21 cellular contexts compared by ENCODE assay signal in genomic region chr12:112252184-112252583, GRCh38.
DNase-seq lines count a peak whose midpoint lies in the region; ATAC-seq, FAIRE-seq and TF ChIP-seq lines count a peak whose summit lies in the region.
"Had no signal": no experiment of that assay in that cellular context is flagged by ENCODE, and none has a peak within 500 bp of the region (broad histone marks: within the 10 kb centered on the region; RNA-seq: fewer than 3 reads in every experiment).

No MANE protein-coding gene starts in this region.

- H3K9me3 ChIP-seq in liver (ENCODE audit: control insufficient read depth in 4 of 4, low read length in 3 of 4): no peaks in the 10 kb centered on the region
- no peaks in the 10 kb centered on the region for H3K9me3 ChIP-seq in HepG2 (ENCODE audit: low read length)
- H3K9me3 ChIP-seq in left lung: no peaks in the 10 kb centered on the region
- H3K9me3 ChIP-seq: heart left ventricle, thoracic aorta had no signal

- TF ChIP-seq EP300 in HepG2 (IDR thresholded peaks at IDR 0.05; ENCODE audit: low read depth in 2 of 2, low read length in 2 of 2): no peak
- no peak for TF ChIP-seq EP300 in HepG2 (CRISPR knock-in tag; IDR thresholded peaks at IDR 0.05; ENCODE audit: borderline replicate concordance)

- no TSS peak for BruUV-seq in HepG2 (replicated peaks; lab: Mats Ljungman, UMichigan)

- intact Hi-C loops in HepG2 (cut with micrococcal nuclease; ENCODE audit: unreplicated experiment): no loop called here
- intact Hi-C loops in left lung (cut with DNase I): no loop called here

- H3K4me3 ChIP-seq in liver (ENCODE audit: low read depth in 1 of 3, low read length in 3 of 3) (no peak overlapping the region), HepG2 (replicated peaks in 1 of 3; ENCODE audit: insufficient read depth in 1 of 3, low read depth in 2 of 3, low read length in 3 of 3) (no peak overlapping the region), cardiac fibroblast (replicated peaks in 1 of 2; ENCODE audit: low read depth in 2 of 2, low read length in 2 of 2) (no peak overlapping the region), left lung (no peak overlapping the region)
- H3K4me3 ChIP-seq: heart left ventricle, thoracic aorta had no signal

- POLR2A ChIA-PET in HepG2 (lab: Yijun Ruan, JAX): interaction anchor here (1.2 kb wide), 1 partner anchor 9 kb away, joined by 3 read pairs; no protein-coding TSS in a partner anchor

- no peak overlapping the region for H3K9ac ChIP-seq in liver (ENCODE audit: low read depth in 1 of 2, low read length in 2 of 2)
- H3K9ac ChIP-seq in HepG2 (ENCODE audit: insufficient read depth, low read depth, low read length): no peak overlapping the region

- in situ Hi-C loops in HepG2 (cut with HindIII; ENCODE audit: extremely low pct_ligation_motif_present, low pct_unique_long_range_greater_than_20kb): no loop called here

- no peak for ATAC-seq in HepG2
- ATAC-seq in left lung: peak; percentile 98
- no peak for ATAC-seq in HG03196 (IDR thresholded peaks at IDR 0.05; ENCODE audit: unreplicated experiment)
- no peak for ATAC-seq in GM19035 (IDR thresholded peaks at IDR 0.05; ENCODE audit: unreplicated experiment)
- ATAC-seq: heart left ventricle, natural killer cell had no signal

- 52% methylated on average over 4 of the region's 4 CpGs for WGBS in liver
- 91% methylated on average over 4 of the region's 4 CpGs for WGBS in HepG2 (ENCODE audit: low lambda C conversion rate)

- H3K27me3 ChIP-seq in liver (ENCODE audit: control insufficient read depth in 4 of 4, insufficient read depth in 4 of 4, low read length in 3 of 4) (no peaks in the 10 kb centered on the region), HepG2 (ENCODE audit: control insufficient read depth in 1 of 2, insufficient read depth in 2 of 2, low read length in 2 of 2) (no peaks in the 10 kb centered on the region), left lung (no peaks in the 10 kb centered on the region)
- H3K27me3 ChIP-seq: heart left ventricle had no signal

- no peak overlapping the region for H3K27ac ChIP-seq in liver (ENCODE audit: low read depth in 1 of 2, low read length in 2 of 2)
- H3K27ac ChIP-seq in HepG2 (ENCODE audit: extremely low read length, insufficient read depth, low read length): no peak overlapping the region
- H3K27ac ChIP-seq in left lung: peak overlapping the region; percentile 33 to 49
- H3K27ac ChIP-seq: epithelial cell of prostate, heart left ventricle, thoracic aorta had no signal

- CTCF ChIA-PET in HepG2 (lab: Yijun Ruan, JAX; ENCODE audit: low intra/inter-chr PET ratio, low total read pairs): no interaction called here

- no peak overlapping the region for H3K4me2 ChIP-seq in HepG2 (ENCODE audit: low read depth, low read length)

- TF ChIP-seq RAD21 in liver (IDR thresholded peaks at IDR 0.05) (no peak), HepG2 (CRISPR knock-in tag; IDR thresholded peaks at IDR 0.05) (no peak)

- no peak for DNase-seq in HepG2 (ENCODE audit: low spot score)
- DNase-seq in cardiac fibroblast (ENCODE audit: low read depth in 2 of 2): peak; percentile 57 to 66
- peak in 1 of 2 donors; percentile 38 for DNase-seq in left lung
- DNase-seq in activated CD4-positive, CD25-positive, alpha-beta regulatory T cell (lab: John Stamatoyannopoulos, UW): no peak
- DNase-seq in erythroblast (lab: John Stamatoyannopoulos, UW): no peak
- DNase-seq: activated CD4-positive, alpha-beta T cell treated with anti-CD3 and anti-CD28 coated beads, Interleukin-2, amount 10 ng/mL, durations not matched to agents 7 days and 5 days; aorta; C1 segment of cervical spinal cord; heart left ventricle; HFFc6; natural killer cell; NCI-H1436; NCI-H345; RPMI8226; stimulated activated CD8-positive, alpha-beta memory T cell treated with anti-CD3 and anti-CD28 coated beads, Interleukin-4, amount 100 ng/mL, for 48 hours had no signal

- no peaks in the 10 kb centered on the region for H3K79me2 ChIP-seq in HepG2 (ENCODE audit: insufficient read depth, low read length)

- no peak for FAIRE-seq in HepG2 (lab: Jason Lieb, UNC)
- FAIRE-seq: TTC549 had no signal

- no peaks in the 10 kb centered on the region for H3K4me1 ChIP-seq in liver (ENCODE audit: control insufficient read depth in 4 of 4, insufficient read depth in 4 of 4, low read length in 3 of 4)
- H3K4me1 ChIP-seq in HepG2 (ENCODE audit: insufficient read depth, low read length): no peaks in the 10 kb centered on the region
- no peaks in the 10 kb centered on the region for H3K4me1 ChIP-seq in left lung
- H3K4me1 ChIP-seq: heart left ventricle had no signal

- no peak for TF ChIP-seq CTCF in liver (IDR thresholded peaks at IDR 0.05; ENCODE audit: low read depth, low read length, missing input control)
- no peak for TF ChIP-seq CTCF in HepG2 (CRISPR knock-in tag; IDR thresholded peaks at IDR 0.05)
- no peak for TF ChIP-seq CTCF in cardiac fibroblast (IDR thresholded peaks at IDR 0.05; ENCODE audit: low read depth, low read length)
- TF ChIP-seq CTCF in left lung (IDR thresholded peaks at IDR 0.05): no peak

- no peak for TF ChIP-seq POLR2A in HepG2 (IDR thresholded peaks at IDR 0.05; ENCODE audit: insufficient read depth in 1 of 2, low read depth in 2 of 2, low read length in 2 of 2)
- no peak for TF ChIP-seq POLR2A in erythroblast (IDR thresholded peaks at IDR 0.05; ENCODE audit: low read length)

- no peaks in the 10 kb centered on the region for H4K20me1 ChIP-seq in HepG2 (ENCODE audit: insufficient read depth, low read length)

- peaks cover 4 to 56% (median 42%) of the 10 kb centered on the region in 4 donors for H3K36me3 ChIP-seq in liver (ENCODE audit: control insufficient read depth in 4 of 4, insufficient read depth in 3 of 4, low read depth in 1 of 4, low read length in 3 of 4)
- H3K36me3 ChIP-seq in HepG2 (replicated peaks in 1 of 2; ENCODE audit: control insufficient read depth in 1 of 2, insufficient read depth in 2 of 2, low read length in 2 of 2): peaks cover 10 to 26% of the 10 kb centered on the region in 2 experiments; a peak in 4 of 5 replicates
- H3K36me3 ChIP-seq in left lung: peaks cover 0 to 87% of the 10 kb centered on the region in 2 donors

- H2AFZ ChIP-seq in HepG2 (ENCODE audit: low read length): no peak overlapping the region

TF ChIP-seq in liver, 16 proteins besides CTCF, POLR2A, EP300 and RAD21:
- TF ChIP-seq RXRA (IDR thresholded peaks at IDR 0.05) (peak; percentile 23 to 56), YY1 (IDR thresholded peaks at IDR 0.05) (no peak), ATF3 (IDR thresholded peaks at IDR 0.05) (peak; percentile 42), EGR1 (IDR thresholded peaks at IDR 0.05; ENCODE audit: low read depth in 2 of 2) (no peak), FOXA2 (IDR thresholded peaks at IDR 0.05) (peak; percentile 30), HNF4A (conservative IDR thresholded peaks at IDR 0.05) (peak; percentile 27 to 38), MAX (IDR thresholded peaks at IDR 0.05) (peak; percentile 17), SP1 (IDR thresholded peaks at IDR 0.05) (peak; percentile 58), JUND (IDR thresholded peaks at IDR 0.05) (peak; percentile 71 to 76), NR2F2 (IDR thresholded peaks at IDR 0.05) (no peak)

TF ChIP-seq in HepG2, 621 proteins besides CTCF, POLR2A, EP300 and RAD21 (continues in another document):
- TF ChIP-seq SNAPC4 (CRISPR knock-in tag; IDR thresholded peaks at IDR 0.05) (no peak), ZNF709 (CRISPR knock-in tag; IDR thresholded peaks at IDR 0.05) (no peak), SRF (IDR thresholded peaks at IDR 0.05; ENCODE audit: low read depth, low read length) (no peak), FOXP1 (IDR thresholded peaks at IDR 0.05) (no peak), FOXP1 (CRISPR knock-in tag; IDR thresholded peaks at IDR 0.05) (no peak), MIER2 (CRISPR knock-in tag; IDR thresholded peaks at IDR 0.05) (no peak), RFXAP (CRISPR knock-in tag; IDR thresholded peaks at IDR 0.05; ENCODE audit: borderline replicate concordance) (no peak), ATAD3A (CRISPR knock-in tag; IDR thresholded peaks at IDR 0.05) (no peak), NR1H2 (CRISPR knock-in tag; IDR thresholded peaks at IDR 0.05; ENCODE audit: borderline replicate concordance, low read depth) (no peak), ZC3H13 (CRISPR knock-in tag; IDR thresholded peaks at IDR 0.05) (no peak), RARG (CRISPR knock-in tag; IDR thresholded peaks at IDR 0.05; ENCODE audit: low read depth) (no peak), ZNF431 (CRISPR knock-in tag; IDR thresholded peaks at IDR 0.05; ENCODE audit: borderline replicate concordance, low read depth) (no peak)

Comparison
In these comparisons a context has a peak if more than half of its experiments do, and no peak if none do; other contexts are left out.
1. H3K27ac ChIP-seq: peak in left lung (2 of 2); none in liver (0 of 2) and HepG2 (single experiment).
2. DNase-seq: peak in cardiac fibroblast (2 of 2); none in HepG2 (single experiment), activated CD4-positive, CD25-positive, alpha-beta regulatory T cell (0 of 4) and erythroblast (0 of 2).